9 cellular contexts compared by ENCODE assay signal in genomic region chr16:29825145-29826044, GRCh38. TPM values are rescaled to one million over a fixed set of nuclear protein-coding genes. Genes with fewer than 3 reads are reported as not detected.
DNase-seq lines count a peak whose midpoint lies in the region; ATAC-seq, FAIRE-seq and TF ChIP-seq lines count a peak whose summit lies in the region.
"Had no signal": no experiment of that assay in that cellular context is flagged by ENCODE, and none has a peak within 500 bp of the region (broad histone marks: within the 10 kb centered on the region; RNA-seq: fewer than 3 reads in every experiment).

No MANE protein-coding gene starts in this region.

- peak overlapping the region; percentile 92 to 93 for H3K27ac ChIP-seq in A549

- TF ChIP-seq POLR2A in A549 (IDR thresholded peaks at IDR 0.05; ENCODE audit: low read length) = no peak

- no peak; a peak in 1 of 5 replicates for TF ChIP-seq RAD21 in A549 (conservative IDR thresholded peaks at IDR 0.05 in 1 of 2, IDR thresholded peaks at IDR 0.05 in 1 of 2)

- TF ChIP-seq EP300 in A549 (IDR thresholded peaks at IDR 0.05) = no peak

- H3K4me1 ChIP-seq in A549 = peaks cover 90% of the 10 kb centered on the region

- peaks cover 64% of the 10 kb centered on the region for H3K4me1 Mint-ChIP-seq in activated CD4-positive, alpha-beta memory T cell treated with anti-CD3 and anti-CD28 coated beads for 36 hours (ENCODE audit: low read depth)

- CTCF ChIA-PET in A549 (lab: Yijun Ruan, JAX) = interaction anchor here (1.5 to 24.4 kb wide), 5 partner anchors 9 to 195 kb away, joined by 3 to 568 read pairs (median 7); partner anchors contain the start of gene PAGR1
- CTCF ChIA-PET in activated CD4-positive, alpha-beta memory T cell treated with anti-CD3 and anti-CD28 coated beads for 36 hours (lab: Charles Lee) = interaction anchor here (0.9 to 4.6 kb wide), 5 partner anchors 9 to 207 kb away, joined by 3 to 47 read pairs (median 9); partner anchors contain the start of gene PAGR1

- peak overlapping the region; percentile 17 for H3K4me3 ChIP-seq in A549

- DNase-seq in A549 (ENCODE audit: low read depth in 1 of 2, low spot score in 1 of 2) (peak; percentile 78), non-pigmented ciliary epithelial cell (ENCODE audit: low read depth) (peak; percentile 57), Kasumi-1 (lab: John Stamatoyannopoulos, UW) (no peak)
- peak; percentile 72 for DNase-seq in activated CD4-positive, alpha-beta memory T cell treated with anti-CD3 and anti-CD28 coated beads for 36 hours

- H3K27ac Mint-ChIP-seq in activated CD4-positive, alpha-beta memory T cell treated with anti-CD3 and anti-CD28 coated beads for 36 hours = peak overlapping the region; percentile 95

- TF ChIP-seq CTCF in A549 (IDR thresholded peaks at IDR 0.05) = no peak

- 42% methylated on average over 9 of the region's 10 CpGs for WGBS in A549 (ENCODE audit: missing lambda C conversion rate)

- no peaks in the 10 kb centered on the region for H3K9me3 ChIP-seq in A549

- ATAC-seq in A549 (peak; percentile 15 to 56; a peak in 3 of 6 replicates), HG02610 (IDR thresholded peaks at IDR 0.05; ENCODE audit: unreplicated experiment) (peak; percentile 34), esophagus mucosa (peak; percentile 56), HG03442 (IDR thresholded peaks at IDR 0.05; ENCODE audit: unreplicated experiment) (no peak), GM18502 (IDR thresholded peaks at IDR 0.05; ENCODE audit: poor library complexity, unreplicated experiment) (no peak)

- H3K4me2 ChIP-seq in A549 = peak overlapping the region; percentile 87

- intact Hi-C loops in activated CD4-positive, alpha-beta memory T cell treated with anti-CD3 and anti-CD28 coated beads for 36 hours (cut with micrococcal nuclease) = loop anchor here (2.0 to 10.0 kb wide), 4 partner anchors 15 to 1001 kb away; partner anchors contain the start of genes ATXN2L, ITGAL, MYL11 and TBC1D10B

- peaks cover 9% of the 10 kb centered on the region for H3K36me3 Mint-ChIP-seq in activated CD4-positive, alpha-beta memory T cell treated with anti-CD3 and anti-CD28 coated beads for 36 hours

- H3K27me3 Mint-ChIP-seq in activated CD4-positive, alpha-beta memory T cell treated with anti-CD3 and anti-CD28 coated beads for 36 hours = no peaks in the 10 kb centered on the region

- H3K4me3 Mint-ChIP-seq in activated CD4-positive, alpha-beta memory T cell treated with anti-CD3 and anti-CD28 coated beads for 36 hours = peak overlapping the region; percentile 59

- H3K9me3 Mint-ChIP-seq in activated CD4-positive, alpha-beta memory T cell treated with anti-CD3 and anti-CD28 coated beads for 36 hours = no peaks in the 10 kb centered on the region

- FAIRE-seq in A549 (lab: Jason Lieb, UNC) = no peak
- FAIRE-seq: colon had no signal

- POLR2A ChIA-PET in A549 (lab: Yijun Ruan, JAX) = interaction anchor here (0.6 to 1.1 kb wide), 2 partner anchors 14 to 35 kb away, joined by 4 to 6 read pairs; partner anchors contain the start of gene KIF22
- POLR2A ChIA-PET in activated CD4-positive, alpha-beta memory T cell treated with anti-CD3 and anti-CD28 coated beads for 36 hours (lab: Charles Lee) = interaction anchor here (0.6 to 3.1 kb wide), 5 partner anchors 8 to 19 kb away, joined by 3 to 17 read pairs (median 5); partner anchors contain the start of genes PAGR1 and PRRT2

TF ChIP-seq in A549, 52 proteins besides CTCF, POLR2A, EP300 and RAD21 (continues in another document):
- TF ChIP-seq CBX2 (IDR thresholded peaks at IDR 0.05; ENCODE audit: borderline replicate concordance, low read depth) (no peak), RCOR1 (IDR thresholded peaks at IDR 0.05; ENCODE audit: low read depth, low read length) (no peak), NR3C1 (IDR thresholded peaks at IDR 0.05) (no peak), PHF8 (IDR thresholded peaks at IDR 0.05; ENCODE audit: borderline replicate concordance, low read depth) (no peak), CHD2 (IDR thresholded peaks at IDR 0.05; ENCODE audit: low read length, partially characterized antibody) (no peak), HDAC2 (IDR thresholded peaks at IDR 0.05) (no peak), HOXB5 (CRISPR knock-in tag; IDR thresholded peaks at IDR 0.05) (0 out of 2 replicates have a peak, but pooled peaks have one; percentile 14), EHF (CRISPR knock-in tag; IDR thresholded peaks at IDR 0.05) (peak; percentile 31; the same call in 1 of the 2 replicates), FOSL2 (IDR thresholded peaks at IDR 0.05) (peak; percentile 50; the same call in 1 of the 2 replicates), FOSL2 (CRISPR knock-in tag; IDR thresholded peaks at IDR 0.05) (peak; percentile 75), ZSCAN20 (CRISPR knock-in tag; IDR thresholded peaks at IDR 0.05) (no peak), CEBPB (IDR thresholded peaks at IDR 0.05) (no peak), ELK1 (IDR thresholded peaks at IDR 0.05; ENCODE audit: low read depth, low read length) (no peak), MAX (IDR thresholded peaks at IDR 0.05) (peak; percentile 60), E2F6 (IDR thresholded peaks at IDR 0.05; ENCODE audit: borderline replicate concordance, low read depth) (no peak), NPAS2 (CRISPR knock-in tag; IDR thresholded peaks at IDR 0.05; ENCODE audit: borderline replicate concordance) (no peak), HOXA7 (CRISPR knock-in tag; IDR thresholded peaks at IDR 0.05) (0 out of 2 replicates have a peak, but pooled peaks have one; percentile 24), BHLHE40 (IDR thresholded peaks at IDR 0.05; ENCODE audit: low read depth, low read length) (no peak)

RNA-seq across cellular contexts. Expression of gene MVP, which starts 5.1 kb away (rescaled TPM):
- polyA plus RNA-seq in A549 (2011; rRNA removed) = 73.3 and 87.7 TPM in 2 replicates
- 50.3 and 58.7 TPM in 2 replicates for polyA plus RNA-seq in A549 (2012; cell fraction: cytosol; rRNA removed)
- polyA plus RNA-seq in A549 (2012; cell fraction: nucleus; rRNA removed) = 188 and 201 TPM in 2 replicates
- polyA plus RNA-seq in A549 (2017; fragmentation: RNase III; extraction: RNeasy Plus Mini Kit Qiagen cat#74134 plus additional on column Dnase treatment) = 86.2 to 109 TPM (median 106 TPM) in 3 replicates
- 325 and 351 TPM in 2 replicates for polyA minus RNA-seq in A549 (2011; rRNA and poly(A)+ RNA removed)
- total RNA-seq in activated CD4-positive, alpha-beta memory T cell treated with anti-CD3 and anti-CD28 coated beads for 36 hours = 100 to 1,000 TPM; 149 to 156 TPM
- 67.9 TPM for total RNA-seq in esophagus mucosa

RNA-seq across cellular contexts. Expression of gene PAGR1, which starts 9.4 kb away (rescaled TPM):
- polyA plus RNA-seq in A549 (2011; rRNA removed) (18.9 and 26.7 TPM in 2 replicates), A549 (2017; fragmentation: RNase III; extraction: RNeasy Plus Mini Kit Qiagen cat#74134 plus additional on column Dnase treatment) (41.0 to 44.5 TPM (median 43.1 TPM) in 3 replicates)
- polyA plus RNA-seq in A549 (2012; cell fraction: cytosol; rRNA removed) = 43.8 and 50.3 TPM in 2 replicates
- polyA plus RNA-seq in A549 (2012; cell fraction: nucleus; rRNA removed) = 25.9 and 29.0 TPM in 2 replicates
- polyA minus RNA-seq in A549 (2011; rRNA and poly(A)+ RNA removed) = 4.3 and 5.9 TPM in 2 replicates
- 10 to 100 TPM; 21.9 to 24.0 TPM for total RNA-seq in activated CD4-positive, alpha-beta memory T cell treated with anti-CD3 and anti-CD28 coated beads for 36 hours
- 13.4 TPM for total RNA-seq in esophagus mucosa

RNA-seq across cellular contexts. Expression of gene PRRT2, which starts 13.4 kb away (rescaled TPM):
- polyA plus RNA-seq in A549 (2011; rRNA removed) (0.25 and 0.34 TPM in 2 replicates), A549 (2017; fragmentation: RNase III; extraction: RNeasy Plus Mini Kit Qiagen cat#74134 plus additional on column Dnase treatment) (0.34 to 0.55 TPM (median 0.44 TPM) in 3 replicates)
- 0.54 and 0.62 TPM in 2 replicates for polyA plus RNA-seq in A549 (2012; cell fraction: cytosol; rRNA removed)
- 5.0 and 5.1 TPM in 2 replicates for polyA plus RNA-seq in A549 (2012; cell fraction: nucleus; rRNA removed)
- 0.29 and 0.34 TPM in 2 replicates for polyA minus RNA-seq in A549 (2011; rRNA and poly(A)+ RNA removed)
- total RNA-seq in activated CD4-positive, alpha-beta memory T cell treated with anti-CD3 and anti-CD28 coated beads for 36 hours = 1 to 10 TPM in 1 of 2 experiments, under 1 TPM in 1; 1.00 to 2.6 TPM
- not detected for total RNA-seq in esophagus mucosa

RNA-seq across cellular contexts. Expression of gene MAZ, which starts 19.1 kb away (rescaled TPM):
- polyA plus RNA-seq in A549 (2011; rRNA removed) = 79.6 and 99.7 TPM in 2 replicates
- 192 and 249 TPM in 2 replicates for polyA plus RNA-seq in A549 (2012; cell fraction: cytosol; rRNA removed)
- polyA plus RNA-seq in A549 (2012; cell fraction: nucleus; rRNA removed) = 213 and 345 TPM in 2 replicates
- 216 to 231 TPM (median 221 TPM) in 3 replicates for polyA plus RNA-seq in A549 (2017; fragmentation: RNase III; extraction: RNeasy Plus Mini Kit Qiagen cat#74134 plus additional on column Dnase treatment)
- polyA minus RNA-seq in A549 (2011; rRNA and poly(A)+ RNA removed) = 200 and 239 TPM in 2 replicates
- total RNA-seq in activated CD4-positive, alpha-beta memory T cell treated with anti-CD3 and anti-CD28 coated beads for 36 hours = 100 to 1,000 TPM; 227 to 242 TPM
- 169 TPM for total RNA-seq in esophagus mucosa

RNA-seq across cellular contexts. Expression of gene KIF22, which starts 34.8 kb away (rescaled TPM):
- polyA plus RNA-seq in A549 (2011; rRNA removed) (64.3 and 85.9 TPM in 2 replicates), A549 (2017; fragmentation: RNase III; extraction: RNeasy Plus Mini Kit Qiagen cat#74134 plus additional on column Dnase treatment) (70.0 to 73.7 TPM (median 72.6 TPM) in 3 replicates)
- polyA plus RNA-seq in A549 (2012; cell fraction: cytosol; rRNA removed) = 131 and 139 TPM in 2 replicates
- 316 and 319 TPM in 2 replicates for polyA plus RNA-seq in A549 (2012; cell fraction: nucleus; rRNA removed)
- 147 and 158 TPM in 2 replicates for polyA minus RNA-seq in A549 (2011; rRNA and poly(A)+ RNA removed)
- 100 to 1,000 TPM; 174 to 180 TPM for total RNA-seq in activated CD4-positive, alpha-beta memory T cell treated with anti-CD3 and anti-CD28 coated beads for 36 hours
- 28.7 TPM for total RNA-seq in esophagus mucosa

Comparison
In these comparisons a context has a peak if more than half of its experiments do, and no peak if none do; other contexts are left out.
1. ATAC-seq: peak in A549 (2 of 2), HG02610 (single experiment) and esophagus mucosa (single experiment); none in HG03442 (single experiment) and GM18502 (single experiment).
2. DNase-seq: peak in A549 (2 of 2), activated CD4-positive, alpha-beta memory T cell treated with anti-CD3 and anti-CD28 coated beads for 36 hours (single experiment) and non-pigmented ciliary epithelial cell (single experiment); none in Kasumi-1 (0 of 2).